10 cellular contexts compared by ENCODE assay signal in genomic region chr19:41399091-41399490, GRCh38. TPM values are rescaled to one million over a fixed set of nuclear protein-coding genes. Genes with fewer than 3 reads are reported as not detected.
A peak's percentile ranks its signal among the peaks of the same experiment; 100 is the strongest.
DNase-seq lines count a peak whose midpoint lies in the region; ATAC-seq, FAIRE-seq and TF ChIP-seq lines count a peak whose summit lies in the region.
"Had no signal": no experiment of that assay in that cellular context is flagged by ENCODE, and none has a peak within 500 bp of the region (broad histone marks: within the 10 kb centered on the region; RNA-seq: fewer than 3 reads in every experiment).

No MANE protein-coding gene starts in this region.

- H3K27me3 ChIP-seq in HepG2 (ENCODE audit: control insufficient read depth in 1 of 2, insufficient read depth in 2 of 2, low read length in 2 of 2) (no peaks in the 10 kb centered on the region; a peak in 1 of 5 replicates), tibial artery (no peaks in the 10 kb centered on the region)

- peak overlapping the region; percentile 2 to 94 (median 10); a peak in 3 of 6 replicates for H3K4me3 ChIP-seq in HepG2 (replicated peaks in 1 of 3; ENCODE audit: insufficient read depth in 1 of 3, low read depth in 2 of 3, low read length in 3 of 3)
- peak overlapping the region; percentile 88 to 89 for H3K4me3 ChIP-seq in tibial artery

- no peak overlapping the region for H3K27ac Mint-ChIP-seq in activated naive CD4-positive, alpha-beta T cell treated with anti-CD3 and anti-CD28 coated beads, Interleukin-2, amount 50 U/mL, for 24 hours
- H3K27ac Mint-ChIP-seq in activated T-helper 17 cell treated with anti-CD3 and anti-CD28 coated beads, Interleukin-2, amount 50 U/mL, for 72 hours: peak overlapping the region; percentile 100

- 65% methylated on average over 3 of the region's 3 CpGs for WGBS in HepG2 (ENCODE audit: low lambda C conversion rate)

- DNase-seq in activated naive CD4-positive, alpha-beta T cell (lab: John Stamatoyannopoulos, UW): no peak
- DNase-seq in HepG2 (ENCODE audit: low spot score): no peak
- DNase-seq in tibial artery: no peak
- DNase-seq in left lobe of liver (ENCODE audit: low spot score): no peak
- no peak for DNase-seq in effector CD4-positive, alpha-beta T cell
- DNase-seq: anterior cingulate cortex had no signal

- no peak for TF ChIP-seq RAD21 in HepG2 (CRISPR knock-in tag; IDR thresholded peaks at IDR 0.05)

- H3K4me2 ChIP-seq in HepG2 (ENCODE audit: low read depth, low read length): peak overlapping the region; percentile 83

- ATAC-seq in activated T-helper 17 cell treated with anti-CD3 and anti-CD28 coated beads, Interleukin-2, amount 50 U/mL, for 72 hours (replicated peaks): no peak
- ATAC-seq in HepG2: no peak
- no peak for ATAC-seq in left lobe of liver
- no peak for ATAC-seq in HG02981 (IDR thresholded peaks at IDR 0.05; ENCODE audit: unreplicated experiment)

- peaks cover 51% of the 10 kb centered on the region for H3K4me1 Mint-ChIP-seq in activated naive CD4-positive, alpha-beta T cell treated with anti-CD3 and anti-CD28 coated beads, Interleukin-2, amount 50 U/mL, for 24 hours
- H3K4me1 Mint-ChIP-seq in activated T-helper 17 cell treated with anti-CD3 and anti-CD28 coated beads, Interleukin-2, amount 50 U/mL, for 72 hours: peaks cover 24% of the 10 kb centered on the region

- CTCF ChIA-PET in HepG2 (lab: Yijun Ruan, JAX; ENCODE audit: low intra/inter-chr PET ratio, low total read pairs): no interaction called here

- TF ChIP-seq EP300 in HepG2 (IDR thresholded peaks at IDR 0.05; ENCODE audit: low read depth in 2 of 2, low read length in 2 of 2) (no peak), HepG2 (CRISPR knock-in tag; IDR thresholded peaks at IDR 0.05; ENCODE audit: borderline replicate concordance) (no peak)

- peaks cover 32% of the 10 kb centered on the region for H3K79me2 ChIP-seq in HepG2 (ENCODE audit: insufficient read depth, low read length)

- H4K20me1 ChIP-seq in HepG2 (ENCODE audit: insufficient read depth, low read length): no peaks in the 10 kb centered on the region

- peaks cover 23% of the 10 kb centered on the region for H3K4me1 ChIP-seq in HepG2 (ENCODE audit: insufficient read depth, low read length)
- peaks cover 0 to 32% (median 20%) of the 10 kb centered on the region in 4 donors for H3K4me1 ChIP-seq in tibial artery

- no peak for TF ChIP-seq POLR2A in HepG2 (IDR thresholded peaks at IDR 0.05; ENCODE audit: insufficient read depth in 1 of 2, low read depth in 2 of 2, low read length in 2 of 2)

- no peak overlapping the region for H2AFZ ChIP-seq in HepG2 (ENCODE audit: low read length)

- FAIRE-seq in HepG2 (lab: Jason Lieb, UNC): no peak

- in situ Hi-C loops in HepG2 (cut with HindIII; ENCODE audit: extremely low pct_ligation_motif_present, low pct_unique_long_range_greater_than_20kb): no loop called here

- POLR2A ChIA-PET in HepG2 (lab: Yijun Ruan, JAX): interaction anchor here (1.6 kb wide), 1 partner anchor 9 kb away, joined by 8 read pairs; no protein-coding TSS in a partner anchor

- H3K36me3 Mint-ChIP-seq in activated naive CD4-positive, alpha-beta T cell treated with anti-CD3 and anti-CD28 coated beads, Interleukin-2, amount 50 U/mL, for 24 hours: peaks cover 4% of the 10 kb centered on the region
- H3K36me3 Mint-ChIP-seq in activated T-helper 17 cell treated with anti-CD3 and anti-CD28 coated beads, Interleukin-2, amount 50 U/mL, for 72 hours (ENCODE audit: low read depth): peaks cover 45% of the 10 kb centered on the region

- no peak overlapping the region for H3K27ac ChIP-seq in HepG2 (ENCODE audit: extremely low read length, insufficient read depth, low read length)
- peak overlapping the region in 1 of 2 donors; percentile 96 for H3K27ac ChIP-seq in tibial artery

- no TSS peak for BruUV-seq in HepG2 (replicated peaks; lab: Mats Ljungman, UMichigan)

- intact Hi-C loops in HepG2 (cut with micrococcal nuclease; ENCODE audit: unreplicated experiment): no loop called here
- intact Hi-C loops in tibial artery (cut with DNase I; ENCODE audit: low total_unique reads): no loop called here

- no peaks in the 10 kb centered on the region for H3K36me3 ChIP-seq in HepG2 (replicated peaks in 1 of 2; ENCODE audit: control insufficient read depth in 1 of 2, insufficient read depth in 2 of 2, low read length in 2 of 2)
- H3K36me3 ChIP-seq in tibial artery: peaks cover 0 to 17% (median 16%) of the 10 kb centered on the region in 3 donors

- H3K27me3 Mint-ChIP-seq in activated naive CD4-positive, alpha-beta T cell treated with anti-CD3 and anti-CD28 coated beads, Interleukin-2, amount 50 U/mL, for 24 hours: no peaks in the 10 kb centered on the region
- H3K27me3 Mint-ChIP-seq in activated T-helper 17 cell treated with anti-CD3 and anti-CD28 coated beads, Interleukin-2, amount 50 U/mL, for 72 hours: no peaks in the 10 kb centered on the region

- peak overlapping the region; percentile 93; the same call in 1 of the 2 replicates for H3K9ac ChIP-seq in HepG2 (ENCODE audit: insufficient read depth, low read depth, low read length)

- H3K9me3 ChIP-seq in HepG2 (ENCODE audit: low read length): no peaks in the 10 kb centered on the region
- no peaks in the 10 kb centered on the region for H3K9me3 ChIP-seq in tibial artery

- TF ChIP-seq CTCF in HepG2 (CRISPR knock-in tag; IDR thresholded peaks at IDR 0.05): no peak
- no peak for TF ChIP-seq CTCF in tibial artery (IDR thresholded peaks at IDR 0.05)

- H3K4me3 Mint-ChIP-seq in activated naive CD4-positive, alpha-beta T cell treated with anti-CD3 and anti-CD28 coated beads, Interleukin-2, amount 50 U/mL, for 24 hours: peak overlapping the region; percentile 99
- peak overlapping the region; percentile 100 for H3K4me3 Mint-ChIP-seq in activated T-helper 17 cell treated with anti-CD3 and anti-CD28 coated beads, Interleukin-2, amount 50 U/mL, for 72 hours

- H3K9me3 Mint-ChIP-seq in activated naive CD4-positive, alpha-beta T cell treated with anti-CD3 and anti-CD28 coated beads, Interleukin-2, amount 50 U/mL, for 24 hours: no peaks in the 10 kb centered on the region
- no peaks in the 10 kb centered on the region for H3K9me3 Mint-ChIP-seq in activated T-helper 17 cell treated with anti-CD3 and anti-CD28 coated beads, Interleukin-2, amount 50 U/mL, for 72 hours

RNA-seq across cellular contexts. Expression of gene BCKDHA, which starts 1.5 kb away (rescaled TPM):
- 10 to 100 TPM; 19.4 to 48.1 TPM for total RNA-seq in activated T-helper 17 cell treated with anti-CD3 and anti-CD28 coated beads, Interleukin-2, amount 50 U/mL, for 72 hours
- total RNA-seq in HepG2 (2016; rRNA removed; fragmentation: Illumina TruSeq; extraction: Trizol) (9.7 and 11.8 TPM in 2 replicates), left lobe of liver (64.4 TPM)
- 1.5 TPM in 2 replicates for total RNA-seq in HepG2 (2016; cell fraction: cytosol; rRNA removed; fragmentation: Illumina TruSeq; extraction: Trizol; ENCODE audit: low read depth)
- 6.9 and 10.5 TPM in 2 replicates for total RNA-seq in HepG2 (2016; cell fraction: insoluble cytoplasmic fraction; rRNA removed; fragmentation: Illumina TruSeq; extraction: Trizol)
- 3.3 and 4.5 TPM in 2 replicates for total RNA-seq in HepG2 (2016; cell fraction: membrane; rRNA removed; fragmentation: Illumina TruSeq; extraction: Trizol)
- total RNA-seq in HepG2 (2016; cell fraction: nucleus; rRNA removed; fragmentation: Illumina TruSeq; extraction: Trizol): 6.1 and 7.1 TPM in 2 replicates
- polyA plus RNA-seq in HepG2 (2011; rRNA removed): 31.3 and 31.5 TPM in 2 replicates
- polyA plus RNA-seq in HepG2 (2011; cell fraction: cytosol; rRNA removed): 20.9 and 32.3 TPM in 2 replicates
- polyA plus RNA-seq in HepG2 (2011; cell fraction: nucleus; rRNA removed): 30.6 and 39.7 TPM in 2 replicates
- 10.5 and 13.8 TPM in 2 replicates for polyA plus RNA-seq in HepG2 (2012)
- 1.6 and 2.5 TPM in 2 replicates for polyA plus RNA-seq in HepG2 (2016; cell fraction: cytosol; fragmentation: Illumina TruSeq; extraction: Trizol; ENCODE audit: low read depth)
- 5.8 and 6.3 TPM in 2 replicates for polyA plus RNA-seq in HepG2 (2016; cell fraction: insoluble cytoplasmic fraction; fragmentation: Illumina TruSeq; extraction: Trizol; ENCODE audit: low read depth)
- polyA plus RNA-seq in HepG2 (2016; cell fraction: membrane; fragmentation: Illumina TruSeq; extraction: Trizol; ENCODE audit: low read depth): 2.1 and 3.5 TPM in 2 replicates
- polyA plus RNA-seq in HepG2 (2016; cell fraction: nucleus; fragmentation: Illumina TruSeq; extraction: Trizol; ENCODE audit: insufficient read depth, low read depth): 3.7 and 7.6 TPM in 2 replicates
- 19.1 and 44.4 TPM in 2 replicates for polyA minus RNA-seq in HepG2 (2011; rRNA and poly(A)+ RNA removed; ENCODE audit: low replicate concordance)
- 23.0 and 29.5 TPM in 2 replicates for polyA minus RNA-seq in HepG2 (2011; cell fraction: cytosol; rRNA and poly(A)+ RNA removed)
- 11.6 and 11.8 TPM in 2 replicates for polyA minus RNA-seq in HepG2 (2011; cell fraction: nucleus; rRNA and poly(A)+ RNA removed)

RNA-seq across cellular contexts. Expression of gene EXOSC5, which starts 1.9 kb away (rescaled TPM):
- 10 to 100 TPM; 33.0 to 58.7 TPM for total RNA-seq in activated T-helper 17 cell treated with anti-CD3 and anti-CD28 coated beads, Interleukin-2, amount 50 U/mL, for 72 hours
- total RNA-seq in HepG2 (2016; rRNA removed; fragmentation: Illumina TruSeq; extraction: Trizol): 23.6 and 24.1 TPM in 2 replicates
- total RNA-seq in HepG2 (2016; cell fraction: cytosol; rRNA removed; fragmentation: Illumina TruSeq; extraction: Trizol; ENCODE audit: low read depth): 7.1 TPM in 2 replicates
- total RNA-seq in HepG2 (2016; cell fraction: insoluble cytoplasmic fraction; rRNA removed; fragmentation: Illumina TruSeq; extraction: Trizol): 22.9 and 25.3 TPM in 2 replicates
- total RNA-seq in HepG2 (2016; cell fraction: membrane; rRNA removed; fragmentation: Illumina TruSeq; extraction: Trizol): 5.9 and 7.1 TPM in 2 replicates
- total RNA-seq in HepG2 (2016; cell fraction: nucleus; rRNA removed; fragmentation: Illumina TruSeq; extraction: Trizol): 11.1 and 12.5 TPM in 2 replicates
- 26.5 and 31.5 TPM in 2 replicates for polyA plus RNA-seq in HepG2 (2011; rRNA removed)
- 28.1 and 37.8 TPM in 2 replicates for polyA plus RNA-seq in HepG2 (2011; cell fraction: cytosol; rRNA removed)
- 19.3 and 20.0 TPM in 2 replicates for polyA plus RNA-seq in HepG2 (2011; cell fraction: nucleus; rRNA removed)
- 19.0 and 33.9 TPM in 2 replicates for polyA plus RNA-seq in HepG2 (2012)
- polyA plus RNA-seq in HepG2 (2016; cell fraction: cytosol; fragmentation: Illumina TruSeq; extraction: Trizol; ENCODE audit: low read depth): 4.5 and 5.0 TPM in 2 replicates
- polyA plus RNA-seq in HepG2 (2016; cell fraction: insoluble cytoplasmic fraction; fragmentation: Illumina TruSeq; extraction: Trizol; ENCODE audit: low read depth): 23.1 and 25.5 TPM in 2 replicates
- 3.8 and 5.4 TPM in 2 replicates for polyA plus RNA-seq in HepG2 (2016; cell fraction: membrane; fragmentation: Illumina TruSeq; extraction: Trizol; ENCODE audit: low read depth)
- 17.4 and 17.8 TPM in 2 replicates for polyA plus RNA-seq in HepG2 (2016; cell fraction: nucleus; fragmentation: Illumina TruSeq; extraction: Trizol; ENCODE audit: insufficient read depth, low read depth)
- 18.9 and 21.9 TPM in 2 replicates for polyA minus RNA-seq in HepG2 (2011; rRNA and poly(A)+ RNA removed; ENCODE audit: low replicate concordance)
- 11.7 and 13.1 TPM in 2 replicates for polyA minus RNA-seq in HepG2 (2011; cell fraction: cytosol; rRNA and poly(A)+ RNA removed)
- 7.5 and 9.0 TPM in 2 replicates for polyA minus RNA-seq in HepG2 (2011; cell fraction: nucleus; rRNA and poly(A)+ RNA removed)
- total RNA-seq in left lobe of liver: 13.2 TPM

RNA-seq across cellular contexts. Expression of gene TMEM91, which starts 22.8 kb away (rescaled TPM):
- total RNA-seq in activated T-helper 17 cell treated with anti-CD3 and anti-CD28 coated beads, Interleukin-2, amount 50 U/mL, for 72 hours: 10 to 100 TPM in 1 of 2 donors, 1 to 10 TPM in 1; 3.5 to 15.1 TPM
- 6.3 and 8.4 TPM in 2 replicates for total RNA-seq in HepG2 (2016; rRNA removed; fragmentation: Illumina TruSeq; extraction: Trizol)
- total RNA-seq in HepG2 (2016; cell fraction: cytosol; rRNA removed; fragmentation: Illumina TruSeq; extraction: Trizol; ENCODE audit: low read depth): 4.9 and 6.5 TPM in 2 replicates
- total RNA-seq in HepG2 (2016; cell fraction: insoluble cytoplasmic fraction; rRNA removed; fragmentation: Illumina TruSeq; extraction: Trizol): 6.2 and 7.3 TPM in 2 replicates
- total RNA-seq in HepG2 (2016; cell fraction: membrane; rRNA removed; fragmentation: Illumina TruSeq; extraction: Trizol): 3.9 and 4.6 TPM in 2 replicates
- 3.4 and 6.0 TPM in 2 replicates for total RNA-seq in HepG2 (2016; cell fraction: nucleus; rRNA removed; fragmentation: Illumina TruSeq; extraction: Trizol)
- 10.3 and 11.2 TPM in 2 replicates for polyA plus RNA-seq in HepG2 (2011; rRNA removed)
- polyA plus RNA-seq in HepG2 (2011; cell fraction: cytosol; rRNA removed): 8.3 and 10.4 TPM in 2 replicates
- 23.1 and 25.5 TPM in 2 replicates for polyA plus RNA-seq in HepG2 (2011; cell fraction: nucleus; rRNA removed)
- polyA plus RNA-seq in HepG2 (2012): 7.9 and 10.2 TPM in 2 replicates
- 4.9 and 5.8 TPM in 2 replicates for polyA plus RNA-seq in HepG2 (2016; cell fraction: cytosol; fragmentation: Illumina TruSeq; extraction: Trizol; ENCODE audit: low read depth)
- 5.7 and 7.2 TPM in 2 replicates for polyA plus RNA-seq in HepG2 (2016; cell fraction: insoluble cytoplasmic fraction; fragmentation: Illumina TruSeq; extraction: Trizol; ENCODE audit: low read depth)
- 4.2 and 4.9 TPM in 2 replicates for polyA plus RNA-seq in HepG2 (2016; cell fraction: membrane; fragmentation: Illumina TruSeq; extraction: Trizol; ENCODE audit: low read depth)
- 9.5 and 11.5 TPM in 2 replicates for polyA plus RNA-seq in HepG2 (2016; cell fraction: nucleus; fragmentation: Illumina TruSeq; extraction: Trizol; ENCODE audit: insufficient read depth, low read depth)
- 2.0 and 33.3 TPM in 2 replicates for polyA minus RNA-seq in HepG2 (2011; rRNA and poly(A)+ RNA removed; ENCODE audit: low replicate concordance)
- 4.9 and 7.2 TPM in 2 replicates for polyA minus RNA-seq in HepG2 (2011; cell fraction: cytosol; rRNA and poly(A)+ RNA removed)
- polyA minus RNA-seq in HepG2 (2011; cell fraction: nucleus; rRNA and poly(A)+ RNA removed): 12.7 and 17.7 TPM in 2 replicates
- 3.1 TPM for total RNA-seq in left lobe of liver

RNA-seq across cellular contexts. Expression of gene B3GNT8, which starts 28.1 kb away (rescaled TPM):
- under 1 TPM; 0.45 to 0.71 TPM for total RNA-seq in activated T-helper 17 cell treated with anti-CD3 and anti-CD28 coated beads, Interleukin-2, amount 50 U/mL, for 72 hours
- total RNA-seq in HepG2 (2016; rRNA removed; fragmentation: Illumina TruSeq; extraction: Trizol) (1.9 and 2.3 TPM in 2 replicates), left lobe of liver (0.65 TPM)
- 0.26 and 0.71 TPM in 2 replicates for total RNA-seq in HepG2 (2016; cell fraction: cytosol; rRNA removed; fragmentation: Illumina TruSeq; extraction: Trizol; ENCODE audit: low read depth)
- 1.4 and 1.9 TPM in 2 replicates for total RNA-seq in HepG2 (2016; cell fraction: insoluble cytoplasmic fraction; rRNA removed; fragmentation: Illumina TruSeq; extraction: Trizol)
- total RNA-seq in HepG2 (2016; cell fraction: membrane; rRNA removed; fragmentation: Illumina TruSeq; extraction: Trizol): 0.90 and 1.1 TPM in 2 replicates
- total RNA-seq in HepG2 (2016; cell fraction: nucleus; rRNA removed; fragmentation: Illumina TruSeq; extraction: Trizol): 2.1 and 3.1 TPM in 2 replicates
- polyA plus RNA-seq in HepG2 (2011; rRNA removed): 0.26 and 0.44 TPM in 2 replicates
- 0.40 and 0.48 TPM in 2 replicates for polyA plus RNA-seq in HepG2 (2011; cell fraction: cytosol; rRNA removed)
- polyA plus RNA-seq in HepG2 (2011; cell fraction: nucleus; rRNA removed): 0.54 and 1.00 TPM in 2 replicates
- 0.35 and 1.1 TPM in 2 replicates for polyA plus RNA-seq in HepG2 (2012)
- 0.43 and 0.69 TPM in 2 replicates for polyA plus RNA-seq in HepG2 (2016; cell fraction: cytosol; fragmentation: Illumina TruSeq; extraction: Trizol; ENCODE audit: low read depth)
- 0.58 and 1.1 TPM in 2 replicates for polyA plus RNA-seq in HepG2 (2016; cell fraction: insoluble cytoplasmic fraction; fragmentation: Illumina TruSeq; extraction: Trizol; ENCODE audit: low read depth)
- polyA plus RNA-seq in HepG2 (2016; cell fraction: membrane; fragmentation: Illumina TruSeq; extraction: Trizol; ENCODE audit: low read depth): 0.34 and 0.42 TPM in 2 replicates
- 2.2 and 3.1 TPM in 2 replicates for polyA plus RNA-seq in HepG2 (2016; cell fraction: nucleus; fragmentation: Illumina TruSeq; extraction: Trizol; ENCODE audit: insufficient read depth, low read depth)
- polyA minus RNA-seq in HepG2 (2011; rRNA and poly(A)+ RNA removed; ENCODE audit: low replicate concordance): 1.3 TPM in 1 of 2 replicates, not detected in the other
- 1.1 TPM in 1 of 2 replicates, not detected in the other for polyA minus RNA-seq in HepG2 (2011; cell fraction: cytosol; rRNA and poly(A)+ RNA removed)
- polyA minus RNA-seq in HepG2 (2011; cell fraction: nucleus; rRNA and poly(A)+ RNA removed): 0.50 and 0.52 TPM in 2 replicates
- total RNA-seq: SK-MEL-5 had no signal

RNA-seq across cellular contexts. Expression of gene B9D2, which starts 35.1 kb away (rescaled TPM):
- 1 to 10 TPM; 6.7 to 9.5 TPM for total RNA-seq in activated T-helper 17 cell treated with anti-CD3 and anti-CD28 coated beads, Interleukin-2, amount 50 U/mL, for 72 hours
- total RNA-seq in HepG2 (2016; rRNA removed; fragmentation: Illumina TruSeq; extraction: Trizol): 4.4 and 5.3 TPM in 2 replicates
- 1.6 and 2.5 TPM in 2 replicates for total RNA-seq in HepG2 (2016; cell fraction: cytosol; rRNA removed; fragmentation: Illumina TruSeq; extraction: Trizol; ENCODE audit: low read depth)
- 4.5 and 4.8 TPM in 2 replicates for total RNA-seq in HepG2 (2016; cell fraction: insoluble cytoplasmic fraction; rRNA removed; fragmentation: Illumina TruSeq; extraction: Trizol)
- total RNA-seq in HepG2 (2016; cell fraction: membrane; rRNA removed; fragmentation: Illumina TruSeq; extraction: Trizol): 3.0 and 4.0 TPM in 2 replicates
- 2.3 and 2.6 TPM in 2 replicates for total RNA-seq in HepG2 (2016; cell fraction: nucleus; rRNA removed; fragmentation: Illumina TruSeq; extraction: Trizol)
- polyA plus RNA-seq in HepG2 (2011; rRNA removed): 2.9 and 3.1 TPM in 2 replicates
- 2.1 and 3.5 TPM in 2 replicates for polyA plus RNA-seq in HepG2 (2011; cell fraction: cytosol; rRNA removed)
- polyA plus RNA-seq in HepG2 (2011; cell fraction: nucleus; rRNA removed): 2.3 and 2.4 TPM in 2 replicates
- polyA plus RNA-seq in HepG2 (2012): 1.1 and 1.5 TPM in 2 replicates
- polyA plus RNA-seq in HepG2 (2016; cell fraction: cytosol; fragmentation: Illumina TruSeq; extraction: Trizol; ENCODE audit: low read depth): 1.9 TPM in 2 replicates
- 3.4 and 4.7 TPM in 2 replicates for polyA plus RNA-seq in HepG2 (2016; cell fraction: insoluble cytoplasmic fraction; fragmentation: Illumina TruSeq; extraction: Trizol; ENCODE audit: low read depth)
- 2.7 and 3.1 TPM in 2 replicates for polyA plus RNA-seq in HepG2 (2016; cell fraction: membrane; fragmentation: Illumina TruSeq; extraction: Trizol; ENCODE audit: low read depth)
- 3.4 and 5.8 TPM in 2 replicates for polyA plus RNA-seq in HepG2 (2016; cell fraction: nucleus; fragmentation: Illumina TruSeq; extraction: Trizol; ENCODE audit: insufficient read depth, low read depth)
- 2.0 and 4.3 TPM in 2 replicates for polyA minus RNA-seq in HepG2 (2011; rRNA and poly(A)+ RNA removed; ENCODE audit: low replicate concordance)
- 1.2 and 1.5 TPM in 2 replicates for polyA minus RNA-seq in HepG2 (2011; cell fraction: cytosol; rRNA and poly(A)+ RNA removed)
- 0.90 and 2.5 TPM in 2 replicates for polyA minus RNA-seq in HepG2 (2011; cell fraction: nucleus; rRNA and poly(A)+ RNA removed)
- total RNA-seq in left lobe of liver: 2.1 TPM
